Comparison of ENCODE assay signal across 10 cellular contexts in the genomic region with DNA sequence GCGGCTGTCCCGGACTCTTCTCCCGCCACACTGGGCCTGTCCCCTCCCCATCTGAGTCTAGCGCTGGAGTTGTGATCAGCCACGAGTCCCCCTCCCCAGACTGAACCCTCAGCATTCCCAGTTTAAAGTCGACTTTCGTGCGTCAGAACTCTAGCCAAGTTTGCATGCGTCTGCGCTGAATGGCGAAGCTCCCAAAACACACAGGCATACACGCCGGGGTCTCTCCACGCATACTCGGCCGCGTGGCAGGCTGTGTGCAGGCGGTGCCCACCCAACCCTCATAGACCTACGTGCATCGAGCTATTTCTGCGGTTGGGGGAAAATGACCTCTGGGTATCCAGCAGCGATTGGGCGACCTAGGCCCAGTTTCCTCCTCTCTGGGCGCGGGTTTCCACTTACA.
DNase-seq lines count a peak whose midpoint lies in the region; ATAC-seq and TF ChIP-seq lines count a peak whose summit lies in the region.
"Had no signal": no experiment of that assay in that cellular context is flagged by ENCODE, and none has a peak within 500 bp of the region (broad histone marks: within the 10 kb centered on the region; RNA-seq: fewer than 3 reads in every experiment).

No MANE protein-coding gene starts in this region.

- CTCF ChIA-PET in activated naive CD4-positive, alpha-beta T cell treated with anti-CD3 and anti-CD28 coated beads, Interleukin-2, amount 10 ng/mL, durations not matched to agents 7 days and 5 days (lab: Charles Lee): interaction anchor here (0.9 to 4.9 kb wide), 6 partner anchors 12 to 425 kb away, joined by 3 to 28 read pairs (median 4); a partner anchor contains a TSS

- H3K4me3 Mint-ChIP-seq in activated naive CD4-positive, alpha-beta T cell treated with anti-CD3 and anti-CD28 coated beads, Interleukin-2, amount 10 ng/mL, durations not matched to agents 7 days and 5 days: peak overlapping the region; percentile 53

- H3K4me1 ChIP-seq in MM.1S (ENCODE audit: low read length) (no peaks in the 10 kb centered on the region), iPS-15b (ENCODE audit: control insufficient read depth, insufficient read depth, low read length) (peaks cover 7% of the 10 kb centered on the region), stomach smooth muscle (ENCODE audit: control insufficient read depth, insufficient read depth, low read length) (peaks cover 45% of the 10 kb centered on the region)

- H3K36me3 ChIP-seq in MM.1S (replicated peaks; ENCODE audit: insufficient read depth, low read length): no peaks in the 10 kb centered on the region
- no peaks in the 10 kb centered on the region for H3K36me3 ChIP-seq in iPS-15b (ENCODE audit: control insufficient read depth, insufficient read depth, low read length)
- no peaks in the 10 kb centered on the region for H3K36me3 ChIP-seq in stomach smooth muscle (ENCODE audit: control insufficient read depth in 2 of 2, insufficient read depth in 2 of 2, low read length in 2 of 2)

- H4K20me1 ChIP-seq in MM.1S (ENCODE audit: insufficient read depth, low read length): no peaks in the 10 kb centered on the region

- H2AFZ ChIP-seq in MM.1S (ENCODE audit: low read length): peak overlapping the region; percentile 47; the same call in 1 of the 2 replicates
- H2AFZ ChIP-seq: PC-9 had no signal

- H3K27ac Mint-ChIP-seq in activated naive CD4-positive, alpha-beta T cell treated with anti-CD3 and anti-CD28 coated beads, Interleukin-2, amount 10 ng/mL, durations not matched to agents 7 days and 5 days: peak overlapping the region; percentile 60

- no peaks in the 10 kb centered on the region for H3K9me2 ChIP-seq in MM.1S (replicated peaks; ENCODE audit: insufficient read depth, low read length)

- no peak for ATAC-seq in GM18909 (IDR thresholded peaks at IDR 0.05; ENCODE audit: poor library complexity, unreplicated experiment)

- H3K4me1 Mint-ChIP-seq in activated naive CD4-positive, alpha-beta T cell treated with anti-CD3 and anti-CD28 coated beads, Interleukin-2, amount 10 ng/mL, durations not matched to agents 7 days and 5 days: peaks cover 38% of the 10 kb centered on the region

- peaks cover 3% of the 10 kb centered on the region for H3K36me3 Mint-ChIP-seq in activated naive CD4-positive, alpha-beta T cell treated with anti-CD3 and anti-CD28 coated beads, Interleukin-2, amount 10 ng/mL, durations not matched to agents 7 days and 5 days

- peak overlapping the region; percentile 75 for H3K4me2 ChIP-seq in MM.1S (ENCODE audit: low read depth, low read length)
- H3K4me2 ChIP-seq: PC-9 had no signal

- no peak for DNase-seq in activated naive CD4-positive, alpha-beta T cell treated with anti-CD3 and anti-CD28 coated beads, Interleukin-2, amount 10 ng/mL, durations not matched to agents 7 days and 5 days
- no peak for DNase-seq in activated naive CD4-positive, alpha-beta T cell (lab: John Stamatoyannopoulos, UW)
- DNase-seq in MM.1S: no peak
- no peak for DNase-seq in T-helper 9 cell
- no peak for DNase-seq in stimulated activated CD4-positive, alpha-beta T cell treated with anti-CD3 and anti-CD28 coated beads, Interleukin-12 subunit alpha, Interleukin-12 subunit beta, amount 100 ng/mL, for 4 hours
- DNase-seq: NCI-H187 treated with DMSO at 0.1 percent for 48 hours had no signal

- H3K27me3 ChIP-seq in MM.1S (replicated peaks; ENCODE audit: insufficient read depth, low read length): no peaks in the 10 kb centered on the region; the same call in 1 of the 2 replicates
- peaks cover 93% of the 10 kb centered on the region for H3K27me3 ChIP-seq in iPS-15b (ENCODE audit: control insufficient read depth, insufficient read depth, low read length)
- H3K27me3 ChIP-seq in stomach smooth muscle (ENCODE audit: control insufficient read depth in 1 of 2, insufficient read depth in 2 of 2, low read length in 2 of 2): peaks cover 68 to 84% of the 10 kb centered on the region in 2 donors

- no peak for TF ChIP-seq CTCF in MM.1S (IDR thresholded peaks at IDR 0.05; ENCODE audit: low read length)

- H3K9ac ChIP-seq in MM.1S (ENCODE audit: low read length) (no peak overlapping the region), iPS-15b (ENCODE audit: low read depth, low read length) (no peak overlapping the region), stomach smooth muscle (ENCODE audit: low read length in 2 of 2) (no peak overlapping the region)

- no peaks in the 10 kb centered on the region for H3K9me3 Mint-ChIP-seq in activated naive CD4-positive, alpha-beta T cell treated with anti-CD3 and anti-CD28 coated beads, Interleukin-2, amount 10 ng/mL, durations not matched to agents 7 days and 5 days

- no peak overlapping the region for H3K27ac ChIP-seq in MM.1S (ENCODE audit: low read length)
- H3K27ac ChIP-seq in stomach smooth muscle (ENCODE audit: low read length): no peak overlapping the region
- H3K27ac ChIP-seq: PC-9 had no signal

- H3K27me3 Mint-ChIP-seq in activated naive CD4-positive, alpha-beta T cell treated with anti-CD3 and anti-CD28 coated beads, Interleukin-2, amount 10 ng/mL, durations not matched to agents 7 days and 5 days: peaks cover 97% of the 10 kb centered on the region

- no peaks in the 10 kb centered on the region for H3K9me3 ChIP-seq in MM.1S (replicated peaks; ENCODE audit: insufficient read depth, low read length)
- H3K9me3 ChIP-seq in iPS-15b (ENCODE audit: control insufficient read depth, insufficient read depth, low read length): no peaks in the 10 kb centered on the region
- peaks cover 0 to 5% of the 10 kb centered on the region in 2 donors for H3K9me3 ChIP-seq in stomach smooth muscle (ENCODE audit: control insufficient read depth in 2 of 2, low read length in 2 of 2)

- no peaks in the 10 kb centered on the region for H3K79me2 ChIP-seq in MM.1S (ENCODE audit: low read length)

- no peaks in the 10 kb centered on the region for H3F3A ChIP-seq in MM.1S (ENCODE audit: insufficient read depth, low read length)

- H3K4me3 ChIP-seq in MM.1S (ENCODE audit: low read length): peak overlapping the region; percentile 13; the same call in 1 of the 2 replicates
- peak overlapping the region; percentile 77 for H3K4me3 ChIP-seq in iPS-15b (ENCODE audit: low read depth, low read length)
- H3K4me3 ChIP-seq in stomach smooth muscle (ENCODE audit: low read length in 2 of 2): peak overlapping the region; percentile 60 to 61
- H3K4me3 ChIP-seq: PC-9 had no signal

Comparison
In these comparisons a context has a peak if more than half of its experiments do, and no peak if none do; other contexts are left out.
1. H3K4me3 ChIP-seq: peak in every context shown above with its lines; median percentile 77 in iPS-15b; 60 in stomach smooth muscle; 13 in MM.1S.